Comparison of ENCODE assay signal across 9 cellular contexts in the genomic region with DNA sequence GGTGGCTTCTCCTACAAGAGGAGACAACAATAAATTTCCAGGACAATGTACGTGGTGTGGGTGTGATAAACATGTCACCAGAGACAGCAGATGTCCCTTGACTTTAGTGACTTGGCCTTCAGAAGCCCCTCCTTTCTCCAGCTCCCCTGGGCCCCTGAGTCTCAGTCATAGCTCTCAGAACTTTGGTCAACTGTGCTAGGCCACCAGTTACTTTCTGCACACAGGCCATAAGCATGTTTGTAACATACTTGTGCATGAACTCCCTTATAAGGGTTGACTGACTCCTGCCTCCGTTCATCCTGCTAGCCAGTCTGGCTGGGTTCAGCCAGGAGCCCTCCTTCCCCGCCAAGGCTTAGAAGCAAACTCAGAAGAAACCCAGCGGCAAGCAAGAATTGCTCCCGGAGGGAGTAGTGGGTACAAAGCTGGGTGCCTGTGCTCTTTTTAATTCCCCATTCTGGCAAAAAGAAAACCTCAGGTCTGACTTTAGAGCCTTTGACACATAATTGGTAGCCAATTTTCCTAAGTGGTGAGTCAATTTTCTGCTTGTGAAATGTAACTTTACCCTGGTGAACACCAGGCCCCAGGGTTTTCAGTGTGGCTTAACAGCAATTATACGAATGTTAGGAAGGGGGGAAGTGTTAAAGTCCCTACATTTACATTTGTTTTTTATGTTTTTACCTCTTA. TPM values are rescaled to one million over a fixed set of nuclear protein-coding genes. Genes with fewer than 3 reads are reported as not detected.
DNase-seq lines count a peak whose midpoint lies in the region; ATAC-seq and TF ChIP-seq lines count a peak whose summit lies in the region.
"Had no signal": no experiment of that assay in that cellular context is flagged by ENCODE, and none has a peak within 500 bp of the region (broad histone marks: within the 10 kb centered on the region; RNA-seq: fewer than 3 reads in every experiment).

No MANE protein-coding gene starts in this region.

- DNase-seq in NCI-H1092 treated with DMSO at 0.1 percent for 48 hours (lab: John Stamatoyannopoulos, UW) (peak; percentile 14), NCI-H1092 (lab: John Stamatoyannopoulos, UW) (no peak), SJSA1 (ENCODE audit: low read depth in 1 of 2, low spot score in 2 of 2) (peak in 1 of 2 experiments; percentile 67), left kidney (ENCODE audit: low read depth, low spot score) (peak; percentile 42), uterus (peak in 1 of 2 donors; percentile 34), PC-9 (no peak)
- DNase-seq in NK-92 treated with Interleukin-12 subunit alpha and Interleukin-12 subunit beta, amount 100 ng/mL, for 24 hours (lab: John Stamatoyannopoulos, UW): no peak

- peak; percentile 56 for ATAC-seq in HG03064 (IDR thresholded peaks at IDR 0.05; ENCODE audit: low read depth, unreplicated experiment)

- no peaks in the 10 kb centered on the region for H3K9me2 ChIP-seq in PC-9 (ENCODE audit: insufficient read depth)

- no peaks in the 10 kb centered on the region for H3K79me2 ChIP-seq in PC-9 (ENCODE audit: low read depth)

- H3K27me3 ChIP-seq in SJSA1 (replicated peaks) (no peaks in the 10 kb centered on the region), uterus (no peaks in the 10 kb centered on the region), PC-9 (ENCODE audit: insufficient read depth, low read depth) (peaks cover 45% of the 10 kb centered on the region)

- H3K4me1 ChIP-seq in SJSA1 (replicated peaks) (peaks cover 38% of the 10 kb centered on the region), uterus (peaks cover 0 to 9% of the 10 kb centered on the region in 2 donors), PC-9 (replicated peaks; ENCODE audit: insufficient read depth) (no peaks in the 10 kb centered on the region)

- no peaks in the 10 kb centered on the region for H3F3A ChIP-seq in PC-9 (ENCODE audit: insufficient read depth, low read depth)

- no peak overlapping the region for H2AFZ ChIP-seq in PC-9

- peak overlapping the region; percentile 65 for H3K27ac ChIP-seq in SJSA1
- H3K27ac ChIP-seq in uterus: peak overlapping the region; percentile 84 to 94
- no peak overlapping the region for H3K27ac ChIP-seq in PC-9
- H3K27ac ChIP-seq: 22Rv1 had no signal

- H3K4me3 ChIP-seq in SJSA1: no peak overlapping the region; the same call in 1 of the 2 replicates
- peak overlapping the region; percentile 12 to 17 for H3K4me3 ChIP-seq in uterus
- no peak overlapping the region for H3K4me3 ChIP-seq in PC-9

- BruUV-seq in PC-9 (replicated peaks; lab: Mats Ljungman, UMichigan): no TSS peak

- POLR2A ChIA-PET in PC-9 (lab: Charles Lee; ENCODE audit: unreplicated experiment): no interaction called here

- H3K9me3 ChIP-seq in SJSA1 (replicated peaks) (no peaks in the 10 kb centered on the region), uterus (no peaks in the 10 kb centered on the region), PC-9 (ENCODE audit: insufficient read depth, low read depth) (no peaks in the 10 kb centered on the region)

- intact Hi-C loops in uterus (cut with DNase I; ENCODE audit: low total_unique reads): no loop called here
- intact Hi-C loops in PC-9 (cut with micrococcal nuclease; ENCODE audit: unreplicated experiment): no loop called here

- no peak for TF ChIP-seq POLR2A in uterus (IDR thresholded peaks at IDR 0.05)

- H3K4me2 ChIP-seq in PC-9: no peak overlapping the region

- H3K36me3 ChIP-seq in SJSA1 (no peaks in the 10 kb centered on the region), uterus (no peaks in the 10 kb centered on the region), PC-9 (ENCODE audit: low read depth) (no peaks in the 10 kb centered on the region)

- H4K20me1 ChIP-seq in PC-9 (ENCODE audit: insufficient read depth): no peaks in the 10 kb centered on the region

- CTCF ChIA-PET in PC-9 (lab: Charles Lee): no interaction called here

- TF ChIP-seq CTCF in uterus (IDR thresholded peaks at IDR 0.05): no peak
- no peak for TF ChIP-seq CTCF in PC-9 (conservative IDR thresholded peaks at IDR 0.05)

RNA-seq across cellular contexts. Expression of a gene that starts 49.2 kb away (rescaled TPM):
- total RNA-seq in SJSA1 (2014; rRNA removed; shearing (Covaris generic)): 8.5 and 12.7 TPM in 2 replicates
- 10 to 100 TPM; 16.2 to 82.6 (median 29.2) TPM for total RNA-seq in uterus
- total RNA-seq in PC-9 (2021): not detected in 2 replicates

Comparison
In these comparisons a context has a peak if more than half of its experiments do, and no peak if none do; other contexts are left out.
1. DNase-seq: peak in NCI-H1092 treated with DMSO at 0.1 percent for 48 hours (single experiment) and left kidney (single experiment); none in NCI-H1092 (single experiment), NK-92 treated with Interleukin-12 subunit alpha and Interleukin-12 subunit beta, amount 100 ng/mL, for 24 hours (single experiment) and PC-9 (0 of 2).
2. H3K4me3 ChIP-seq: peak in uterus (2 of 2); none in SJSA1 (single experiment) and PC-9 (single experiment).